8 cellular contexts compared by ENCODE assay signal in the genomic region with DNA sequence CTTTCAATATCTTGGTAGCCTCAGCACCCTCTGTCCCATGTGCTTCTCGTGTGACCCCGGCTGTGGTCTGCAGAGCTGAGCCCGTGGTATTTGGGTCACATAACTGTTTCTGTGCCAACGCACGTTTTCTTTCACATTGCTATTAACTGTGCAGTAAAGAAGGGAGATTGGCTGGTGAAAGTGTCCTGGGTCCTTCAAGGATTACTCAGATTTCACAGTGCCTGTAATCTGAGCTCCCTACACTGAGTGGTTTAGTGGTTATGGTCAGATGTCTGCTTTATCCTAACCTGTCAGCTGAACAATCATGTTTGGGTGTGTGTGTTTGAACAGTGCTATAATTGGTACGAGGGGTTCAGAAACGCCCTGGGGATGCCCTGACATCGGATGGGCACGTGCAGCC.
DNase-seq lines count a peak whose midpoint lies in the region; ATAC-seq and TF ChIP-seq lines count a peak whose summit lies in the region.

No MANE protein-coding gene starts in this region.

- no peak overlapping the region for H3K27ac ChIP-seq in coronary artery

- no peak for TF ChIP-seq CTCF in glutamatergic neuron (IDR thresholded peaks at IDR 0.05; ENCODE audit: partially characterized antibody, unreplicated experiment)
- TF ChIP-seq CTCF in coronary artery (IDR thresholded peaks at IDR 0.05), result no peak

- peaks cover 5% of the 10 kb centered on the region for H3K36me3 Mint-ChIP-seq in glutamatergic neuron (ENCODE audit: unreplicated experiment)
- no peaks in the 10 kb centered on the region for H3K36me3 Mint-ChIP-seq in stimulated activated memory B cell treated with anti-CD40 and anti-IgM and Interleukin-4, amounts not matched to agents 10 μg/mL and 1 μg/mL and 100 μg/mL, for 72 hours

- peak; percentile 44 for ATAC-seq in stimulated activated memory B cell treated with anti-CD40 and anti-IgM and Interleukin-4, amounts not matched to agents 10 μg/mL and 1 μg/mL and 100 μg/mL, for 72 hours
- ATAC-seq in HG03571 (IDR thresholded peaks at IDR 0.05; ENCODE audit: unreplicated experiment), result no peak

- H3K27ac Mint-ChIP-seq in glutamatergic neuron (ENCODE audit: unreplicated experiment), result peak overlapping the region; percentile 22
- no peak overlapping the region for H3K27ac Mint-ChIP-seq in stimulated activated memory B cell treated with anti-CD40 and anti-IgM and Interleukin-4, amounts not matched to agents 10 μg/mL and 1 μg/mL and 100 μg/mL, for 72 hours

- no peak overlapping the region for H3K4me3 Mint-ChIP-seq in glutamatergic neuron (ENCODE audit: unreplicated experiment)
- no peak overlapping the region for H3K4me3 Mint-ChIP-seq in stimulated activated memory B cell treated with anti-CD40 and anti-IgM and Interleukin-4, amounts not matched to agents 10 μg/mL and 1 μg/mL and 100 μg/mL, for 72 hours

- DNase-seq in LHCN-M2 (ENCODE audit: low read depth) (peak; percentile 95), RPMI7951 (ENCODE audit: low read depth) (peak; percentile 94), glutamatergic neuron (no peak), NK-92 (lab: John Stamatoyannopoulos, UW; ENCODE audit: unreplicated experiment) (no peak), coronary artery (ENCODE audit: low spot score) (no peak)
- no peak for DNase-seq in activated CD4-positive, alpha-beta T cell treated with anti-CD3 and anti-CD28 coated beads for 1 hour

- H3K4me3 ChIP-seq in coronary artery, result no peak overlapping the region

- peaks cover 38% of the 10 kb centered on the region for H3K4me1 Mint-ChIP-seq in glutamatergic neuron (ENCODE audit: low read depth, unreplicated experiment)
- H3K4me1 Mint-ChIP-seq in stimulated activated memory B cell treated with anti-CD40 and anti-IgM and Interleukin-4, amounts not matched to agents 10 μg/mL and 1 μg/mL and 100 μg/mL, for 72 hours, result no peaks in the 10 kb centered on the region

- H3K27me3 Mint-ChIP-seq in glutamatergic neuron (ENCODE audit: unreplicated experiment), result peaks cover 3% of the 10 kb centered on the region
- no peaks in the 10 kb centered on the region for H3K27me3 Mint-ChIP-seq in stimulated activated memory B cell treated with anti-CD40 and anti-IgM and Interleukin-4, amounts not matched to agents 10 μg/mL and 1 μg/mL and 100 μg/mL, for 72 hours

- H3K9me3 Mint-ChIP-seq in glutamatergic neuron (ENCODE audit: unreplicated experiment), result peaks cover 4% of the 10 kb centered on the region
- no peaks in the 10 kb centered on the region for H3K9me3 Mint-ChIP-seq in stimulated activated memory B cell treated with anti-CD40 and anti-IgM and Interleukin-4, amounts not matched to agents 10 μg/mL and 1 μg/mL and 100 μg/mL, for 72 hours

Comparison
In these comparisons a context has a peak if more than half of its experiments do, and no peak if none do; other contexts are left out.
1. DNase-seq: peak in LHCN-M2 (single experiment) and RPMI7951 (single experiment); none in glutamatergic neuron (single experiment), NK-92 (single experiment), activated CD4-positive, alpha-beta T cell treated with anti-CD3 and anti-CD28 coated beads for 1 hour (single experiment) and coronary artery (single experiment).